Comparison of ENCODE assay signal across 8 cellular contexts in genomic region chr3:98573231-98573728, GRCh38. TPM values are rescaled to one million over a fixed set of nuclear protein-coding genes. Genes with fewer than 3 reads are reported as not detected.
DNase-seq lines count a peak whose midpoint lies in the region; ATAC-seq and TF ChIP-seq lines count a peak whose summit lies in the region.

No MANE protein-coding gene starts in this region.

- TF ChIP-seq CTCF in GM23338 (conservative IDR thresholded peaks at IDR 0.05; ENCODE audit: low read depth in 2 of 2) = peak in 1 of 2 experiments; percentile 70; a peak in 3 of 4 replicates
- peak; percentile 53 for TF ChIP-seq CTCF in retinal pigment epithelial cell (conservative IDR thresholded peaks at IDR 0.05; ENCODE audit: low read depth, low read length)

- no peak for DNase-seq in activated T-cell treated with anti-CD3 and anti-CD28 coated beads, Interleukin-2, amount 50 U/mL, for 72 hours
- DNase-seq in activated T-cell treated with anti-CD3 and anti-CD28 coated beads for 4 hours = no peak
- peak; percentile 58 for DNase-seq in GM23338 (ENCODE audit: low spot score)
- peak; percentile 26 for DNase-seq in MV-4-11 (lab: John Stamatoyannopoulos, UW)
- peak; percentile 33 for DNase-seq in central memory CD4-positive, alpha-beta T cell
- DNase-seq in retinal pigment epithelial cell (ENCODE audit: low read depth) = no peak
- DNase-seq in G401 (ENCODE audit: low spot score) = no peak
- no peak for DNase-seq in cerebellum (ENCODE audit: low spot score)

- H3K27me3 Mint-ChIP-seq in activated T-cell treated with anti-CD3 and anti-CD28 coated beads, Interleukin-2, amount 50 U/mL, for 72 hours (ENCODE audit: low read depth) = no peaks in the 10 kb centered on the region
- H3K27me3 Mint-ChIP-seq in GM23338 (ENCODE audit: insufficient read depth, low read depth, poor library complexity) = no peaks in the 10 kb centered on the region

- no peaks in the 10 kb centered on the region for H3K9me2 ChIP-seq in GM23338 (ENCODE audit: insufficient read depth)

- no peaks in the 10 kb centered on the region for H3K27me3 ChIP-seq in GM23338 (ENCODE audit: insufficient read depth)

- H3K4me3 Mint-ChIP-seq in activated T-cell treated with anti-CD3 and anti-CD28 coated beads, Interleukin-2, amount 50 U/mL, for 72 hours = peak overlapping the region; percentile 52 to 87
- H3K4me3 Mint-ChIP-seq in GM23338 = no peak overlapping the region

- no peak overlapping the region for H3K27ac ChIP-seq in GM23338 (ENCODE audit: low read depth)

- H3F3A ChIP-seq in GM23338 (replicated peaks; ENCODE audit: low read depth) = no peaks in the 10 kb centered on the region

- H3K4me1 Mint-ChIP-seq in activated T-cell treated with anti-CD3 and anti-CD28 coated beads, Interleukin-2, amount 50 U/mL, for 72 hours (ENCODE audit: low read depth) = peaks cover 57% of the 10 kb centered on the region
- peaks cover 10% of the 10 kb centered on the region for H3K4me1 Mint-ChIP-seq in GM23338

- H3K79me2 ChIP-seq in GM23338 (replicated peaks; ENCODE audit: insufficient read depth) = no peaks in the 10 kb centered on the region

- in situ Hi-C loops in G401 (cut with HindIII; ENCODE audit: low sequenced_read_pairs) = no loop called here

- H3K9me3 Mint-ChIP-seq in activated T-cell treated with anti-CD3 and anti-CD28 coated beads, Interleukin-2, amount 50 U/mL, for 72 hours = peaks cover 0 to 6% of the 10 kb centered on the region in 2 donors
- H3K9me3 Mint-ChIP-seq in GM23338 = no peaks in the 10 kb centered on the region

- 0 out of 2 replicates have a peak, but pooled peaks cover 3% of the 10 kb centered on the region for H4K20me1 ChIP-seq in GM23338 (replicated peaks; ENCODE audit: insufficient read depth)

- ATAC-seq in activated T-cell treated with anti-CD3 and anti-CD28 coated beads, Interleukin-2, amount 50 U/mL, for 72 hours (replicated peaks in 1 of 2) = peak in 1 of 2 donors; percentile 39
- ATAC-seq in GM23338 = no peak

- peaks cover 4% of the 10 kb centered on the region; the same call in 1 of the 2 replicates for H3K36me3 ChIP-seq in GM23338 (ENCODE audit: insufficient read depth)

- H3K4me3 ChIP-seq in GM23338 (no peak overlapping the region), retinal pigment epithelial cell (ENCODE audit: low read length) (no peak overlapping the region)

- H3K4me1 ChIP-seq in GM23338 (ENCODE audit: insufficient read depth) = no peaks in the 10 kb centered on the region

- no peak overlapping the region for H2AFZ ChIP-seq in GM23338

- no peak overlapping the region for H3K4me2 ChIP-seq in GM23338

- peak overlapping the region; percentile 94 for H3K27ac Mint-ChIP-seq in activated T-cell treated with anti-CD3 and anti-CD28 coated beads, Interleukin-2, amount 50 U/mL, for 72 hours
- H3K27ac Mint-ChIP-seq in GM23338 = no peak overlapping the region

- H3K36me3 Mint-ChIP-seq in activated T-cell treated with anti-CD3 and anti-CD28 coated beads, Interleukin-2, amount 50 U/mL, for 72 hours (ENCODE audit: insufficient read depth in 2 of 2) = peaks cover 20 to 25% of the 10 kb centered on the region in 2 donors
- H3K36me3 Mint-ChIP-seq in GM23338 (ENCODE audit: low read depth) = peaks cover 13% of the 10 kb centered on the region; the same call in 2 of the 3 replicates

TF ChIP-seq in GM23338, 12 proteins besides CTCF, POLR2A, EP300 and RAD21:
- no peak for TF ChIP-seq STAT1 (IDR thresholded peaks at IDR 0.05; ENCODE audit: unreplicated experiment)
- TF ChIP-seq NANOG (IDR thresholded peaks at IDR 0.05; ENCODE audit: borderline replicate concordance) = no peak
- TF ChIP-seq CREB1 (CRISPR knock-in tag; IDR thresholded peaks at IDR 0.05; ENCODE audit: low read depth) = no peak
- TF ChIP-seq EZH2phosphoT487 (IDR thresholded peaks at IDR 0.05; ENCODE audit: unreplicated experiment) = no peak

RNA-seq across cellular contexts. Expression of gene CPOX, which starts 20.1 kb away (rescaled TPM):
- 10 to 100 TPM; 36.5 to 36.7 TPM for total RNA-seq in activated T-cell treated with anti-CD3 and anti-CD28 coated beads, Interleukin-2, amount 50 U/mL, for 72 hours
- total RNA-seq in GM23338 (2014; rRNA removed; shearing (Covaris generic)) = 32.5 and 38.3 TPM in 2 replicates
- 12.4 and 13.3 TPM in 2 replicates for polyA plus RNA-seq in GM23338 (2016; fragmentation: Nextera tagmentation; extraction: Ambion mirVana)
- total RNA-seq in G401 (2014; rRNA removed; shearing (Covaris generic)) = 23.1 and 28.6 TPM in 2 replicates
- total RNA-seq in cerebellum = 16.7 TPM

RNA-seq across cellular contexts. Expression of gene GPR15, which starts 41.5 kb away (rescaled TPM):
- 10 to 100 TPM in 1 of 2 donors, 1 to 10 TPM in 1; 4.6 to 24.0 TPM for total RNA-seq in activated T-cell treated with anti-CD3 and anti-CD28 coated beads, Interleukin-2, amount 50 U/mL, for 72 hours
- not detected in 2 replicates for total RNA-seq in GM23338 (2014; rRNA removed; shearing (Covaris generic))
- polyA plus RNA-seq in GM23338 (2016; fragmentation: Nextera tagmentation; extraction: Ambion mirVana) = 0.35 TPM in 1 of 2 replicates, not detected in the other
- total RNA-seq in G401 (2014; rRNA removed; shearing (Covaris generic)) = not detected in 2 replicates
- total RNA-seq in cerebellum = not detected

RNA-seq across cellular contexts. Expression of gene CLDND1, which starts 50.6 kb away (rescaled TPM):
- total RNA-seq in activated T-cell treated with anti-CD3 and anti-CD28 coated beads, Interleukin-2, amount 50 U/mL, for 72 hours = 100 to 1,000 TPM; 284 to 361 TPM
- total RNA-seq in GM23338 (2014; rRNA removed; shearing (Covaris generic)) = 92.7 and 99.9 TPM in 2 replicates
- polyA plus RNA-seq in GM23338 (2016; fragmentation: Nextera tagmentation; extraction: Ambion mirVana) = 57.5 and 59.8 TPM in 2 replicates
- total RNA-seq in G401 (2014; rRNA removed; shearing (Covaris generic)) = 25.6 and 27.2 TPM in 2 replicates
- total RNA-seq in cerebellum = 119 TPM

Comparison
In these comparisons a context has a peak if more than half of its experiments do, and no peak if none do; other contexts are left out.
1. DNase-seq: peak in GM23338 (single experiment), MV-4-11 (single experiment) and central memory CD4-positive, alpha-beta T cell (single experiment); none in activated T-cell treated with anti-CD3 and anti-CD28 coated beads, Interleukin-2, amount 50 U/mL, for 72 hours (0 of 2), activated T-cell treated with anti-CD3 and anti-CD28 coated beads for 4 hours (single experiment), retinal pigment epithelial cell (single experiment), G401 (single experiment) and cerebellum (single experiment).